Comparison of ENCODE assay signal across 11 cellular contexts in the genomic region with DNA sequence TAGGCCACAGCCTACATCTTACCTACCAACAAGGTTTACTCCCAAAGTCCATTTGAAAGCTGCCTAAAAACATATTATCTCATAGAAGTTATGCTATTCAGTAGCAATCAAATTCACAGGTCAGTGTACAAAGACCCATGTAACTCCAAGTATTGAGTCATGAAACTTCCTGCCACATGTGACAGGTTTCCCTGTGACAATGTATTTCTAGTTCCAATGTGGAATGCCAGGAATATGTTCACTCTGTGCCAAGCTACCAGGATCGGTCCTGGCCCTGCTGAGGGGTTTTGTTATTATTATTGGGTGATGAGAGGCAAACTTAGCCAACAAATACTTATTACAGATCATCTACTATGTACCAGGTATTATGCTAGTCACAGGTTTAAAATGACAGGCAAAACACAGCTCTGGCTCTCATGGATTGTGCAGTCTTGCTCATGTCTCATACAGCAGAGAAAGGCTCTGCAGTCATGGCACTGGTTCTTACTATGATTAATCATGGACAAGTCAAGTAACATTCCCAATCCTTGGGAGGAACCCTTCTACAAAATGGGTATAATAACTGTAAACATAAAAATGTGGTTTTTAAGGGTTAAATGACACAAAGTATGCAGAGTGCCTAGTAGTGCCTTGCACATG. TPM values are rescaled to one million over a fixed set of nuclear protein-coding genes. Genes with fewer than 3 reads are reported as not detected.
A peak's percentile ranks its signal among the peaks of the same experiment; 100 is the strongest.
DNase-seq lines count a peak whose midpoint lies in the region; TF ChIP-seq lines count a peak whose summit lies in the region.
"Had no signal": no experiment of that assay in that cellular context is flagged by ENCODE, and none has a peak within 500 bp of the region (broad histone marks: within the 10 kb centered on the region; RNA-seq: fewer than 3 reads in every experiment).

No MANE protein-coding gene starts in this region.

- H3K4me3 Mint-ChIP-seq in activated naive CD4-positive, alpha-beta T cell treated with anti-CD3 and anti-CD28 coated beads, Interleukin-2, amount 10 ng/mL, durations not matched to agents 7 days and 5 days = no peak overlapping the region

- POLR2A ChIA-PET in PC-9 (lab: Charles Lee; ENCODE audit: unreplicated experiment) = no interaction called here
- POLR2A ChIA-PET in HEK293T (lab: Yijun Ruan, JAX) = no interaction called here

- no peaks in the 10 kb centered on the region for H3K9me2 ChIP-seq in PC-9 (ENCODE audit: insufficient read depth)

- H3K9me3 Mint-ChIP-seq in activated naive CD4-positive, alpha-beta T cell treated with anti-CD3 and anti-CD28 coated beads, Interleukin-2, amount 10 ng/mL, durations not matched to agents 7 days and 5 days = peaks cover 2% of the 10 kb centered on the region

- CTCF ChIA-PET in activated naive CD4-positive, alpha-beta T cell treated with anti-CD3 and anti-CD28 coated beads, Interleukin-2, amount 10 ng/mL, durations not matched to agents 7 days and 5 days (lab: Charles Lee) = no interaction called here
- CTCF ChIA-PET in PC-9 (lab: Charles Lee) (no interaction called here), HEK293T (lab: Yijun Ruan, JAX) (no interaction called here)

- peaks cover 65% of the 10 kb centered on the region for H3K4me1 Mint-ChIP-seq in activated naive CD4-positive, alpha-beta T cell treated with anti-CD3 and anti-CD28 coated beads, Interleukin-2, amount 10 ng/mL, durations not matched to agents 7 days and 5 days

- no peak for DNase-seq in activated naive CD4-positive, alpha-beta T cell treated with anti-CD3 and anti-CD28 coated beads, Interleukin-2, amount 10 ng/mL, durations not matched to agents 7 days and 5 days
- DNase-seq in activated naive CD4-positive, alpha-beta T cell (lab: John Stamatoyannopoulos, UW) = no peak
- DNase-seq in PC-9 (no peak), left ventricle myocardium inferior (no peak), HuH-7 (ENCODE audit: low spot score) (no peak), HEK293T (ENCODE audit: extremely low spot score) (no peak), glomerular visceral epithelial cell (ENCODE audit: extremely low spot score) (no peak)
- DNase-seq: activated T-cell treated with anti-CD3 and anti-CD28 coated beads, Interleukin-2, amount 50 U/mL, for 48 hours; stimulated activated CD4-positive, alpha-beta T cell treated with anti-CD3 and anti-CD28 coated beads, Interleukin-1b, Interleukin-23, amount 100 ng/mL, for 48 hours had no signal

- no peak for TF ChIP-seq CTCF in PC-9 (conservative IDR thresholded peaks at IDR 0.05)
- no peak for TF ChIP-seq CTCF in left ventricle myocardium inferior (IDR thresholded peaks at IDR 0.05; ENCODE audit: borderline replicate concordance)

- H3K4me3 ChIP-seq in PC-9 = no peak overlapping the region
- H3K4me3 ChIP-seq in left ventricle myocardium inferior = no peak overlapping the region
- no peak overlapping the region for H3K4me3 ChIP-seq in skeletal muscle tissue (ENCODE audit: low read length in 3 of 3)

- H3K4me1 ChIP-seq in PC-9 (replicated peaks; ENCODE audit: insufficient read depth) (peaks cover 34% of the 10 kb centered on the region), left ventricle myocardium inferior (peaks cover 33% of the 10 kb centered on the region), skeletal muscle tissue (ENCODE audit: control insufficient read depth in 3 of 3, insufficient read depth in 3 of 3, low read length in 3 of 3) (peaks cover 0 to 8% (median 6%) of the 10 kb centered on the region in 3 donors)
- H3K4me1 ChIP-seq: parathyroid adenoma had no signal

- peak overlapping the region; percentile 2; the same call in 1 of the 2 replicates for H3K4me2 ChIP-seq in PC-9

- H3K27ac ChIP-seq in PC-9 = peak overlapping the region; percentile 7; the same call in 1 of the 2 replicates
- H3K27ac ChIP-seq in left ventricle myocardium inferior (replicated peaks) = peak overlapping the region; percentile 50
- H3K27ac ChIP-seq in skeletal muscle tissue (ENCODE audit: low read depth, low read length) = peak overlapping the region; percentile 59
- H3K27ac ChIP-seq: parathyroid adenoma had no signal

- no peak overlapping the region for H3K9ac ChIP-seq in skeletal muscle tissue (ENCODE audit: low read depth in 1 of 3, low read length in 3 of 3)
- H3K9ac ChIP-seq: parathyroid adenoma had no signal

- BruUV-seq in PC-9 (replicated peaks; lab: Mats Ljungman, UMichigan) = no TSS peak

- H3K9me3 ChIP-seq in PC-9 (ENCODE audit: insufficient read depth, low read depth) (no peaks in the 10 kb centered on the region), left ventricle myocardium inferior (replicated peaks) (no peaks in the 10 kb centered on the region), skeletal muscle tissue (ENCODE audit: control insufficient read depth in 3 of 3, low read length in 3 of 3) (no peaks in the 10 kb centered on the region)

- no peaks in the 10 kb centered on the region for H3K27me3 ChIP-seq in PC-9 (ENCODE audit: insufficient read depth, low read depth)
- no peaks in the 10 kb centered on the region for H3K27me3 ChIP-seq in left ventricle myocardium inferior (ENCODE audit: low read depth)
- H3K27me3 ChIP-seq in skeletal muscle tissue (ENCODE audit: control insufficient read depth in 3 of 3, insufficient read depth in 3 of 3, low read length in 3 of 3) = no peaks in the 10 kb centered on the region

- no peak overlapping the region for H2AFZ ChIP-seq in PC-9
- H2AFZ ChIP-seq: parathyroid adenoma had no signal

- no peaks in the 10 kb centered on the region for H3K79me2 ChIP-seq in PC-9 (ENCODE audit: low read depth)
- H3K79me2 ChIP-seq: parathyroid adenoma had no signal

- peaks cover 53% of the 10 kb centered on the region for H3K36me3 Mint-ChIP-seq in activated naive CD4-positive, alpha-beta T cell treated with anti-CD3 and anti-CD28 coated beads, Interleukin-2, amount 10 ng/mL, durations not matched to agents 7 days and 5 days

- intact Hi-C loops in PC-9 (cut with micrococcal nuclease; ENCODE audit: unreplicated experiment) (loop anchor here (5.0 kb wide), 1 partner anchor 234 kb away; a partner anchor contains a TSS), left ventricle myocardium inferior (cut with micrococcal nuclease) (no loop called here)

- H3F3A ChIP-seq in PC-9 (ENCODE audit: insufficient read depth, low read depth) = peaks cover 26% of the 10 kb centered on the region

- H3K36me3 ChIP-seq in PC-9 (ENCODE audit: low read depth) (peaks cover 20% of the 10 kb centered on the region), left ventricle myocardium inferior (peaks cover 30% of the 10 kb centered on the region), skeletal muscle tissue (ENCODE audit: control insufficient read depth in 3 of 3, insufficient read depth in 3 of 3, low read length in 3 of 3) (peaks cover 7 to 17% (median 12%) of the 10 kb centered on the region in 3 donors)

- no peaks in the 10 kb centered on the region for H3K27me3 Mint-ChIP-seq in activated naive CD4-positive, alpha-beta T cell treated with anti-CD3 and anti-CD28 coated beads, Interleukin-2, amount 10 ng/mL, durations not matched to agents 7 days and 5 days

- H4K20me1 ChIP-seq in PC-9 (ENCODE audit: insufficient read depth) = no peaks in the 10 kb centered on the region

- peak overlapping the region; percentile 24 for H3K27ac Mint-ChIP-seq in activated naive CD4-positive, alpha-beta T cell treated with anti-CD3 and anti-CD28 coated beads, Interleukin-2, amount 10 ng/mL, durations not matched to agents 7 days and 5 days

TF ChIP-seq in HEK293T, 16 proteins besides CTCF, POLR2A, EP300 and RAD21:
- no peak for TF ChIP-seq FOXK2 (IDR thresholded peaks at IDR 0.05)
- no peak for TF ChIP-seq FOXM1 (IDR thresholded peaks at IDR 0.05; ENCODE audit: borderline replicate concordance)
- TF ChIP-seq ELF4 (IDR thresholded peaks at IDR 0.05) = no peak
- TF ChIP-seq NFRKB (IDR thresholded peaks at IDR 0.05) = no peak
- no peak for TF ChIP-seq HDGF (IDR thresholded peaks at IDR 0.05; ENCODE audit: borderline replicate concordance)
TF ChIP-seq in HEK293T: peak in this region for 0.

RNA-seq across cellular contexts. Expression of a gene that starts 22.5 kb away (rescaled TPM):
- total RNA-seq in PC-9 (2021) (38.8 and 39.4 TPM in 2 replicates), left ventricle myocardium inferior (40.0 TPM), skeletal muscle tissue (51.1 TPM)

Comparison
In these comparisons a context has a peak if more than half of its experiments do, and no peak if none do; other contexts are left out.
1. H3K27ac ChIP-seq: peak in every context shown above with its lines; median percentile 59 in skeletal muscle tissue; 50 in left ventricle myocardium inferior; 7 in PC-9.